7 cellular contexts compared by ENCODE assay signal in genomic region chr21:43089463-43089862, GRCh38. TPM values are rescaled to one million over a fixed set of nuclear protein-coding genes. Genes with fewer than 3 reads are reported as not detected.
DNase-seq lines count a peak whose midpoint lies in the region; ATAC-seq and TF ChIP-seq lines count a peak whose summit lies in the region.
"Not testable (repeated sequence)": the region's sequence is repeated elsewhere in the genome, so short reads cannot be mapped to it uniquely, and the experiment has no call there.
"Had no signal": no experiment of that assay in that cellular context is flagged by ENCODE, and none has a peak within 500 bp of the region (broad histone marks: within the 10 kb centered on the region; RNA-seq: fewer than 3 reads in every experiment).

No MANE protein-coding gene starts in this region.

- not testable (repeated sequence) for H3K9me3 ChIP-seq in Caco-2; PC-3 (ENCODE audit: low read length); Panc1 (ENCODE audit: control insufficient read depth, insufficient read depth, low read depth, low read length)

- in situ Hi-C loops in Panc1 (cut with HindIII; ENCODE audit: low pct_unique_long_range_greater_than_20kb, low sequenced_read_pairs), result not testable (repeated sequence)

- POLR2A ChIA-PET in Caco-2 (lab: Charles Lee); PC-3 (lab: Charles Lee; ENCODE audit: unreplicated experiment); Panc1 (lab: Charles Lee); activated CD8-positive, alpha-beta T cell treated with anti-CD3 and anti-CD28 coated beads, Interleukin-2, amount 10 ng/mL, durations not matched to agents 7 days and 5 days (lab: Charles Lee); MCF 10A (lab: Yijun Ruan, JAX): not testable (repeated sequence)

- not testable (repeated sequence) for H2AFZ ChIP-seq in GM23338; PC-3 (ENCODE audit: low read length)

- H3K79me2 ChIP-seq in GM23338 (replicated peaks; ENCODE audit: insufficient read depth); PC-3 (ENCODE audit: low read length): not testable (repeated sequence)

- not testable (repeated sequence) for DNase-seq in Caco-2; GM23338 (ENCODE audit: low spot score); PC-3; Panc1 (ENCODE audit: low read depth, low spot score); activated CD8-positive, alpha-beta T cell treated with anti-CD3 and anti-CD28 coated beads, Interleukin-2, amount 10 ng/mL, durations not matched to agents 7 days and 5 days; MCF 10A (ENCODE audit: unreplicated experiment)

- not testable (repeated sequence) for H3K4me3 ChIP-seq in Caco-2 (ENCODE audit: low read depth, low read length); GM23338; PC-3 (ENCODE audit: low read length); Panc1 (ENCODE audit: low read depth in 2 of 2, low read length in 2 of 2)

- not testable (repeated sequence) for TF ChIP-seq CTCF in Caco-2 (IDR thresholded peaks at IDR 0.05; ENCODE audit: insufficient read depth in 1 of 2, low read depth in 1 of 2, low read length in 1 of 2, severe bottlenecking in 1 of 2, unreplicated experiment in 1 of 2); GM23338 (conservative IDR thresholded peaks at IDR 0.05; ENCODE audit: low read depth in 2 of 2); PC-3 (conservative IDR thresholded peaks at IDR 0.05; ENCODE audit: low read depth, low read length); Panc1 (IDR thresholded peaks at IDR 0.05); MCF 10A (IDR thresholded peaks at IDR 0.05; ENCODE audit: unreplicated experiment)

- TSS peak; percentile 33 for BruUV-seq in Caco-2 (replicated peaks; lab: Mats Ljungman, UMichigan)
- BruUV-seq in PC-3 (replicated peaks; lab: Mats Ljungman, UMichigan), result TSS peak; percentile 36
- BruUV-seq in Panc1 (replicated peaks; lab: Mats Ljungman, UMichigan), result TSS peak; percentile 74
- BruUV-seq in MCF 10A (replicated peaks; lab: Mats Ljungman, UMichigan), result TSS peak; percentile 43

- H3K36me3 Mint-ChIP-seq in Caco-2 (ENCODE audit: insufficient read depth, unreplicated experiment); GM23338 (ENCODE audit: low read depth); activated CD8-positive, alpha-beta T cell treated with anti-CD3 and anti-CD28 coated beads, Interleukin-2, amount 10 ng/mL, durations not matched to agents 7 days and 5 days (ENCODE audit: low read depth); MCF 10A (ENCODE audit: insufficient read depth, unreplicated experiment): not testable (repeated sequence)

- H3K4me3 Mint-ChIP-seq in Caco-2 (ENCODE audit: unreplicated experiment); GM23338; activated CD8-positive, alpha-beta T cell treated with anti-CD3 and anti-CD28 coated beads, Interleukin-2, amount 10 ng/mL, durations not matched to agents 7 days and 5 days; MCF 10A (ENCODE audit: unreplicated experiment): not testable (repeated sequence)

- not testable (repeated sequence) for H3K27me3 ChIP-seq in Caco-2 (replicated peaks; ENCODE audit: control insufficient read depth, insufficient read depth, low read length); GM23338 (ENCODE audit: insufficient read depth); PC-3 (ENCODE audit: low read length); Panc1 (ENCODE audit: control insufficient read depth, insufficient read depth, low read length)

- intact Hi-C loops in Caco-2 (cut with micrococcal nuclease; ENCODE audit: unreplicated experiment); PC-3 (cut with micrococcal nuclease); Panc1 (cut with micrococcal nuclease; ENCODE audit: unreplicated experiment); MCF 10A (cut with micrococcal nuclease): not testable (repeated sequence)

- H3K27me3 Mint-ChIP-seq in Caco-2 (ENCODE audit: insufficient read depth, unreplicated experiment); GM23338 (ENCODE audit: insufficient read depth, low read depth, poor library complexity); activated CD8-positive, alpha-beta T cell treated with anti-CD3 and anti-CD28 coated beads, Interleukin-2, amount 10 ng/mL, durations not matched to agents 7 days and 5 days (ENCODE audit: low read depth); MCF 10A (ENCODE audit: insufficient read depth, unreplicated experiment): not testable (repeated sequence)

- H3K4me1 ChIP-seq in Caco-2; GM23338 (ENCODE audit: insufficient read depth); PC-3 (ENCODE audit: insufficient read depth, low read length); Panc1 (ENCODE audit: control insufficient read depth, insufficient read depth, low read length): not testable (repeated sequence)

- H3K27ac Mint-ChIP-seq in Caco-2 (ENCODE audit: unreplicated experiment); GM23338; activated CD8-positive, alpha-beta T cell treated with anti-CD3 and anti-CD28 coated beads, Interleukin-2, amount 10 ng/mL, durations not matched to agents 7 days and 5 days; MCF 10A (ENCODE audit: low read depth, unreplicated experiment): not testable (repeated sequence)

- not testable (repeated sequence) for H3K9me3 Mint-ChIP-seq in Caco-2 (ENCODE audit: unreplicated experiment); GM23338; activated CD8-positive, alpha-beta T cell treated with anti-CD3 and anti-CD28 coated beads, Interleukin-2, amount 10 ng/mL, durations not matched to agents 7 days and 5 days (ENCODE audit: insufficient read depth); MCF 10A (ENCODE audit: unreplicated experiment)

- not testable (repeated sequence) for H3K9ac ChIP-seq in PC-3 (ENCODE audit: low read length)

- H3K36me3 ChIP-seq in Caco-2 (ENCODE audit: control insufficient read depth, insufficient read depth, low read length); GM23338 (ENCODE audit: insufficient read depth); PC-3 (ENCODE audit: low read depth, low read length); Panc1 (ENCODE audit: control insufficient read depth, insufficient read depth, low read length): not testable (repeated sequence)

- H3F3A ChIP-seq in GM23338 (replicated peaks; ENCODE audit: low read depth); PC-3 (ENCODE audit: low read length, unreplicated experiment): not testable (repeated sequence)

- H3K4me2 ChIP-seq in GM23338; PC-3 (ENCODE audit: low read length): not testable (repeated sequence)

- not testable (repeated sequence) for H3K9me2 ChIP-seq in GM23338 (ENCODE audit: insufficient read depth); PC-3 (replicated peaks; ENCODE audit: low read length)

- H3K4me1 Mint-ChIP-seq in Caco-2 (ENCODE audit: low read depth, unreplicated experiment); GM23338; activated CD8-positive, alpha-beta T cell treated with anti-CD3 and anti-CD28 coated beads, Interleukin-2, amount 10 ng/mL, durations not matched to agents 7 days and 5 days (ENCODE audit: low read depth); MCF 10A (ENCODE audit: insufficient read depth, unreplicated experiment): not testable (repeated sequence)

- ATAC-seq in GM23338, result peak; percentile 25
- peak; percentile 20; the same call in 1 of the 2 replicates for ATAC-seq in PC-3
- not testable (repeated sequence) for ATAC-seq in Panc1
- ATAC-seq in activated CD8-positive, alpha-beta T cell treated with anti-CD3 and anti-CD28 coated beads, Interleukin-2, amount 10 ng/mL, durations not matched to agents 7 days and 5 days, result peak; percentile 27

- not testable (repeated sequence) for H4K20me1 ChIP-seq in GM23338 (replicated peaks; ENCODE audit: insufficient read depth); PC-3 (ENCODE audit: low read length)

- not testable (repeated sequence) for H3K27ac ChIP-seq in GM23338 (ENCODE audit: low read depth); PC-3 (ENCODE audit: low read length); Panc1 (ENCODE audit: low read length)

- CTCF ChIA-PET in Caco-2 (lab: Charles Lee); PC-3 (lab: Charles Lee); Panc1 (lab: Charles Lee); activated CD8-positive, alpha-beta T cell treated with anti-CD3 and anti-CD28 coated beads, Interleukin-2, amount 10 ng/mL, durations not matched to agents 7 days and 5 days (lab: Charles Lee); MCF 10A (lab: Yijun Ruan, JAX): not testable (repeated sequence)

RNA-seq across cellular contexts. Expression of gene CBS, which starts 13.8 kb away (rescaled TPM):
- total RNA-seq in Caco-2 (2022), result 194 and 202 TPM in 2 replicates
- total RNA-seq in GM23338 (2014; rRNA removed; shearing (Covaris generic)), result 788 and 861 TPM in 2 replicates
- polyA plus RNA-seq in GM23338 (2016; fragmentation: Nextera tagmentation; extraction: Ambion mirVana), result 380 and 421 TPM in 2 replicates
- 8.9 and 9.6 TPM in 2 replicates for total RNA-seq in PC-3 (2014; rRNA removed)
- total RNA-seq in Panc1 (2021; ENCODE audit: unreplicated experiment), result 62.5 TPM
- polyA plus RNA-seq in Panc1 (2012; ENCODE audit: insufficient read length), result 137 TPM
- 10 to 100 TPM; 49.5 to 55.2 TPM for total RNA-seq in activated CD8-positive, alpha-beta T cell treated with anti-CD3 and anti-CD28 coated beads, Interleukin-2, amount 10 ng/mL, durations not matched to agents 7 days and 5 days
- total RNA-seq in MCF 10A (2022), result 71.2 and 89.4 TPM in 2 replicates
- total RNA-seq: CD8-positive, alpha-beta T cell had no signal

RNA-seq across cellular contexts. Expression of gene U2AF1, which starts 17.9 kb away (rescaled TPM):
- total RNA-seq in Caco-2 (2022), result 58.6 and 64.8 TPM in 2 replicates
- total RNA-seq in GM23338 (2014; rRNA removed; shearing (Covaris generic)), result 70.4 and 92.9 TPM in 2 replicates
- polyA plus RNA-seq in GM23338 (2016; fragmentation: Nextera tagmentation; extraction: Ambion mirVana), result 288 and 322 TPM in 2 replicates
- total RNA-seq in PC-3 (2014; rRNA removed), result 43.4 and 49.3 TPM in 2 replicates
- 22.8 TPM for total RNA-seq in Panc1 (2021; ENCODE audit: unreplicated experiment)
- polyA plus RNA-seq in Panc1 (2012; ENCODE audit: insufficient read length), result 57.3 TPM
- total RNA-seq in activated CD8-positive, alpha-beta T cell treated with anti-CD3 and anti-CD28 coated beads, Interleukin-2, amount 10 ng/mL, durations not matched to agents 7 days and 5 days, result 10 to 100 TPM; 27.4 to 32.0 TPM
- 37.9 and 38.0 TPM in 2 replicates for total RNA-seq in MCF 10A (2022)
